ENCODE assay signal across 26 cellular contexts in genomic region chr5:1132570-1132969, GRCh38.
"Had no signal": no experiment of that assay in that cellular context is flagged by ENCODE, and none has a peak within 500 bp of the region (broad histone marks: within the 10 kb centered on the region; RNA-seq: fewer than 3 reads in every experiment).

No MANE protein-coding gene starts in this region.

- H3K36me3 ChIP-seq: brain microvascular endothelial cell, gastrocnemius medialis, pancreas, prostate gland, thoracic aorta had no signal

- H3K36me3 Mint-ChIP-seq: activated CD4-positive, alpha-beta memory T cell treated with anti-CD3 and anti-CD28 coated beads for 36 hours had no signal

- H3K9me3 ChIP-seq: gastrocnemius medialis, pancreas, prostate gland, thoracic aorta had no signal

- DNase-seq: activated CD4-positive, alpha-beta memory T cell treated with anti-CD3 and anti-CD28 coated beads for 36 hours; activated CD4-positive, alpha-beta T cell treated with anti-CD3 and anti-CD28 coated beads, Interleukin-2, amount 10 ng/mL, durations not matched to agents 24 days and 14 days; activated CD4-positive, CD25-positive, alpha-beta regulatory T cell treated with anti-CD3 and anti-CD28 coated beads, Interleukin-2, amount 50 U/mL, for 72 hours; activated CD8-positive, alpha-beta memory T cell treated with anti-CD3 and anti-CD28 coated beads, Interleukin-2, amount 50 U/mL, for 4 hours; activated gamma-delta T cell treated with Interleukin-2 at 50 U/mL for 16 hours; activated naive CD4-positive, alpha-beta T cell treated with anti-CD3 and anti-CD28 coated beads, Interleukin-2, amount 50 U/mL, for 16 hours; activated T-cell treated with anti-CD3 and anti-CD28 coated beads, Interleukin-2, amount 50 U/mL, for 4 hours; amniotic stem cell; brain microvascular endothelial cell; caudate nucleus; cortex of kidney; effector memory CD8-positive, alpha-beta T cell; erythroblast; gastrocnemius medialis; mammary epithelial cell; nephron progenitor cell; nucleus accumbens; pancreas; stimulated activated CD4-positive, alpha-beta T cell treated with anti-CD3 and anti-CD28 coated beads, Interleukin-2, amount 100 ng/mL, for 48 hours; stimulated activated naive CD8-positive, alpha-beta T cell treated with anti-CD3 and anti-CD28 coated beads, Interleukin-15, Interleukin-2, amounts not matched to agents 100 U/mL and 50 U/mL, for 24 hours; T-helper 17 cell; T1000; trophoblast cell had no signal

- H3K4me1 ChIP-seq: gastrocnemius medialis, prostate gland had no signal

- H3K27me3 ChIP-seq: gastrocnemius medialis, pancreas had no signal

- ATAC-seq: activated T-cell treated with anti-CD3 and anti-CD28 coated beads, Interleukin-2, amount 50 U/mL, for 4 hours; activated T-helper 17 cell treated with anti-CD3 and anti-CD28 coated beads, Interleukin-2, amount 50 U/mL, for 72 hours; effector memory CD8-positive, alpha-beta T cell; gastrocnemius medialis; pancreas; stimulated activated naive CD8-positive, alpha-beta T cell treated with anti-CD3 and anti-CD28 coated beads, Interleukin-15, Interleukin-2, amounts not matched to agents 100 U/mL and 50 U/mL, for 24 hours; T-helper 17 cell had no signal

- H3K27ac ChIP-seq: brain microvascular endothelial cell, prostate gland, thoracic aorta had no signal

- H3K9me3 Mint-ChIP-seq: activated CD4-positive, alpha-beta memory T cell treated with anti-CD3 and anti-CD28 coated beads for 36 hours; activated CD4-positive, alpha-beta T cell treated with anti-CD3 and anti-CD28 coated beads, Interleukin-2, amount 10 ng/mL, durations not matched to agents 24 days and 14 days; activated T-cell treated with anti-CD3 and anti-CD28 coated beads, Interleukin-2, amount 50 U/mL, for 4 hours; activated T-helper 17 cell treated with anti-CD3 and anti-CD28 coated beads, Interleukin-2, amount 50 U/mL, for 72 hours; effector memory CD8-positive, alpha-beta T cell had no signal

- H3K4me3 Mint-ChIP-seq: activated CD4-positive, alpha-beta memory T cell treated with anti-CD3 and anti-CD28 coated beads for 36 hours; activated CD4-positive, alpha-beta T cell treated with anti-CD3 and anti-CD28 coated beads, Interleukin-2, amount 10 ng/mL, durations not matched to agents 24 days and 14 days; activated T-cell treated with anti-CD3 and anti-CD28 coated beads, Interleukin-2, amount 50 U/mL, for 4 hours; activated T-helper 17 cell treated with anti-CD3 and anti-CD28 coated beads, Interleukin-2, amount 50 U/mL, for 72 hours; effector memory CD8-positive, alpha-beta T cell; nephron progenitor cell; T-helper 17 cell had no signal

- H3K4me1 Mint-ChIP-seq: activated CD4-positive, alpha-beta T cell treated with anti-CD3 and anti-CD28 coated beads, Interleukin-2, amount 10 ng/mL, durations not matched to agents 24 days and 14 days; activated T-helper 17 cell treated with anti-CD3 and anti-CD28 coated beads, Interleukin-2, amount 50 U/mL, for 72 hours had no signal

- H3K27ac Mint-ChIP-seq: activated CD4-positive, alpha-beta memory T cell treated with anti-CD3 and anti-CD28 coated beads for 36 hours; activated CD4-positive, alpha-beta T cell treated with anti-CD3 and anti-CD28 coated beads, Interleukin-2, amount 10 ng/mL, durations not matched to agents 24 days and 14 days; activated T-helper 17 cell treated with anti-CD3 and anti-CD28 coated beads, Interleukin-2, amount 50 U/mL, for 72 hours; effector memory CD8-positive, alpha-beta T cell; nephron progenitor cell; T-helper 17 cell had no signal

- H3K27me3 Mint-ChIP-seq: activated T-helper 17 cell treated with anti-CD3 and anti-CD28 coated beads, Interleukin-2, amount 50 U/mL, for 72 hours had no signal

- H3K4me3 ChIP-seq: gastrocnemius medialis, pancreas, prostate gland, thoracic aorta had no signal
